In the genomic region with DNA sequence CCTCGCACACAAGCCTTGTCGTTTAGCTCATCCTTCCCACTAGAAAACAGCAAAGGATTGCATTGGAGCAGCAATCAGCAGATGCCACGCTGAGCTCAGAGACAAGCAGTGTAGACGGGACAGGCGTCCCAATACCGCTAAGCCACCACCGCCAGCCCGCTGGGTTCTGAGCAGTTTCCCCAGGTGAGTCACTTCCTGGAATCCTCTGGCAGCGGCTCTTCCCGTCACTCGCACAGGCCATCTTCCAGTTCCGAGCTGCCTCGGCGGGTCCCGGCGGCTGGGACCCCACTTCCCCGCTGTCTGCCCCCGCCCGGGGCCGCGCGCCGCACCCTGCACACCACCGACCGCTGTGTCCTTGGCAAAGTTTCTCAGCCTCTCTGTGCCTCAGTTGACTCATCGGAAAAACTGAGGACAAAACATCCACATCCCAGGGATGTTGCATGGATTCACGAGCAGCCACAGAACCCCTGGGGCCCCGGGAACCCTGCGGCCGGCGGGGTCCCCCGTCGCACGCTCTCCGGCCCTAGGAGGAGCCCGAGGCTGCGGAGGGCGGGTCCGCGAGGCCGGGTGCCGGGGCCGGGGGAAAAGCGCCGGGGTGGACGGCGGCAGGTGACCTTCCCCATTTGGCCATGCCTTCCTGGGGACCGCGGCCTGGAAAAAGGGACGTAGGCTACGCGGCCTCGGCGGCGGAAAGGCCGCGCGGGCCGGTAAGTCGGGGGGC, we compare ENCODE assay signal across 8 cellular contexts. TPM values are rescaled to one million over a fixed set of nuclear protein-coding genes. Genes with fewer than 3 reads are reported as not detected.
DNase-seq lines count a peak whose midpoint lies in the region; ATAC-seq and TF ChIP-seq lines count a peak whose summit lies in the region.

No MANE protein-coding gene starts in this region.

- intact Hi-C loops in naive thymus-derived CD4-positive, alpha-beta T cell (cut with micrococcal nuclease), result loop anchor here (2.0 to 10.0 kb wide), 10 partner anchors 20 to 1472 kb away; partner anchors contain the start of genes BCL2 (in 1 of the 2), PHLPP1 (in 1 of the 2), RNF152 (in 1 of the 2) and SERPINB8 (in 1 of the 2)

- peak overlapping the region; percentile 92 for H3K4me3 ChIP-seq in naive thymus-derived CD4-positive, alpha-beta T cell (ENCODE audit: low read length)

- peaks cover 5 to 41% (median 10%) of the 10 kb centered on the region in 5 donors for H3K36me3 Mint-ChIP-seq in naive thymus-derived CD4-positive, alpha-beta T cell
- H3K36me3 Mint-ChIP-seq in stimulated activated effector memory CD8-positive, alpha-beta T cell treated with anti-CD3 and anti-CD28 coated beads, Interleukin-12 subunit alpha, Interleukin-12 subunit beta, amount 100 ng/mL, for 72 hours, result peaks cover 34% of the 10 kb centered on the region

- DNase-seq in 8988T, result peak; percentile 26
- peak; percentile 30 for DNase-seq in NCI-H748 treated with DMSO at 0.1 percent for 48 hours (lab: John Stamatoyannopoulos, UW)
- DNase-seq in activated T-cell treated with anti-CD3 and anti-CD28 coated beads, Interleukin-2, amount 50 U/mL, for 1 hour, result peak; percentile 73
- peak; percentile 30 to 73 (median 41) for DNase-seq in naive thymus-derived CD4-positive, alpha-beta T cell
- DNase-seq in stimulated activated effector memory CD8-positive, alpha-beta T cell treated with anti-CD3 and anti-CD28 coated beads, Interleukin-12 subunit alpha, Interleukin-12 subunit beta, amount 100 ng/mL, for 72 hours (ENCODE audit: low spot score in 2 of 2), result peak; percentile 40 to 76

- peak overlapping the region; percentile 62 to 92 (median 88) for H3K27ac Mint-ChIP-seq in naive thymus-derived CD4-positive, alpha-beta T cell
- H3K27ac Mint-ChIP-seq in stimulated activated effector memory CD8-positive, alpha-beta T cell treated with anti-CD3 and anti-CD28 coated beads, Interleukin-12 subunit alpha, Interleukin-12 subunit beta, amount 100 ng/mL, for 72 hours, result peak overlapping the region; percentile 83

- ATAC-seq in GM18505 (IDR thresholded peaks at IDR 0.05; ENCODE audit: unreplicated experiment), result peak; percentile 30
- peak; percentile 29 for ATAC-seq in HG03039 (IDR thresholded peaks at IDR 0.05; ENCODE audit: unreplicated experiment)
- peak; percentile 72 for ATAC-seq in esophagus mucosa
- ATAC-seq in naive thymus-derived CD4-positive, alpha-beta T cell, result peak; percentile 42
- ATAC-seq in stimulated activated effector memory CD8-positive, alpha-beta T cell treated with anti-CD3 and anti-CD28 coated beads, Interleukin-12 subunit alpha, Interleukin-12 subunit beta, amount 100 ng/mL, for 72 hours, result peak; percentile 75

- TF ChIP-seq POLR2A in GM18505 (IDR thresholded peaks at IDR 0.05; ENCODE audit: borderline replicate concordance, extremely low read depth, insufficient read depth, insufficient read length), result no peak

- H3K27ac ChIP-seq in naive thymus-derived CD4-positive, alpha-beta T cell (ENCODE audit: low read depth, low read length), result peak overlapping the region; percentile 77

- no peaks in the 10 kb centered on the region for H3K27me3 Mint-ChIP-seq in naive thymus-derived CD4-positive, alpha-beta T cell

- H3K9me3 Mint-ChIP-seq in naive thymus-derived CD4-positive, alpha-beta T cell, result peaks cover 0 to 20% (median 2%) of the 10 kb centered on the region in 11 donors
- no peaks in the 10 kb centered on the region for H3K9me3 Mint-ChIP-seq in stimulated activated effector memory CD8-positive, alpha-beta T cell treated with anti-CD3 and anti-CD28 coated beads, Interleukin-12 subunit alpha, Interleukin-12 subunit beta, amount 100 ng/mL, for 72 hours

- H3K9me3 ChIP-seq in naive thymus-derived CD4-positive, alpha-beta T cell (ENCODE audit: control insufficient read depth in 2 of 3, low read length in 3 of 3), result no peaks in the 10 kb centered on the region

- peaks cover 32 to 56% (median 41%) of the 10 kb centered on the region in 7 donors for H3K4me1 Mint-ChIP-seq in naive thymus-derived CD4-positive, alpha-beta T cell
- H3K4me1 Mint-ChIP-seq in stimulated activated effector memory CD8-positive, alpha-beta T cell treated with anti-CD3 and anti-CD28 coated beads, Interleukin-12 subunit alpha, Interleukin-12 subunit beta, amount 100 ng/mL, for 72 hours, result peaks cover 49% of the 10 kb centered on the region

- peak overlapping the region; percentile 85 to 99 (median 94) for H3K4me3 Mint-ChIP-seq in naive thymus-derived CD4-positive, alpha-beta T cell
- peak overlapping the region; percentile 81 for H3K4me3 Mint-ChIP-seq in stimulated activated effector memory CD8-positive, alpha-beta T cell treated with anti-CD3 and anti-CD28 coated beads, Interleukin-12 subunit alpha, Interleukin-12 subunit beta, amount 100 ng/mL, for 72 hours

- CTCF ChIA-PET in naive thymus-derived CD4-positive, alpha-beta T cell (lab: Charles Lee), result interaction anchor here (0.6 to 0.8 kb wide), 2 partner anchors 26 to 38 kb away, joined by 3 to 4 read pairs; no protein-coding TSS in a partner anchor

- H3K27me3 ChIP-seq in naive thymus-derived CD4-positive, alpha-beta T cell (ENCODE audit: control insufficient read depth in 2 of 2, insufficient read depth in 2 of 2, low read length in 2 of 2), result no peaks in the 10 kb centered on the region

- peaks cover 6 to 29% of the 10 kb centered on the region in 2 donors for H3K4me1 ChIP-seq in naive thymus-derived CD4-positive, alpha-beta T cell (ENCODE audit: control insufficient read depth in 2 of 2, insufficient read depth in 2 of 2, low read length in 2 of 2)

- H3K36me3 ChIP-seq in naive thymus-derived CD4-positive, alpha-beta T cell (ENCODE audit: control insufficient read depth in 2 of 3, insufficient read depth in 3 of 3, low read length in 3 of 3), result peaks cover 0 to 13% (median 0%) of the 10 kb centered on the region in 3 experiments

- POLR2A ChIA-PET in naive thymus-derived CD4-positive, alpha-beta T cell (lab: Charles Lee), result interaction anchor here (1.0 to 4.2 kb wide), 4 partner anchors 34 to 842 kb away, joined by 4 to 19 read pairs (median 6); partner anchors contain the start of gene VPS4B

RNA-seq across cellular contexts. Expression of gene KDSR, which starts 0.6 kb away (rescaled TPM):
- 37.8 TPM for total RNA-seq in esophagus mucosa
- 10 to 100 TPM; 24.4 to 57.9 (median 46.9) TPM for total RNA-seq in naive thymus-derived CD4-positive, alpha-beta T cell
- polyA plus RNA-seq in naive thymus-derived CD4-positive, alpha-beta T cell, result 10 to 100 TPM; 58.3 to 62.4 TPM

RNA-seq across cellular contexts. Expression of gene BCL2, which starts 46.9 kb away (rescaled TPM):
- total RNA-seq in esophagus mucosa, result 2.3 TPM
- 100 to 1,000 TPM in 3 of 5 experiments, 10 to 100 TPM in 2; 38.3 to 154 (median 126) TPM for total RNA-seq in naive thymus-derived CD4-positive, alpha-beta T cell
- 10 to 100 TPM; 32.7 to 39.6 TPM for polyA plus RNA-seq in naive thymus-derived CD4-positive, alpha-beta T cell

RNA-seq across cellular contexts. Expression of gene VPS4B, which starts 55.8 kb away (rescaled TPM):
- total RNA-seq in esophagus mucosa, result 135 TPM
- 10 to 100 TPM; 48.2 to 84.6 (median 74.9) TPM for total RNA-seq in naive thymus-derived CD4-positive, alpha-beta T cell
- polyA plus RNA-seq in naive thymus-derived CD4-positive, alpha-beta T cell, result 10 to 100 TPM; 47.4 to 49.5 TPM

Comparison
In these comparisons a context has a peak if more than half of its experiments do, and no peak if none do; other contexts are left out.
1. Peak in every context shown above with its lines: DNase-seq, ATAC-seq, H3K4me3 ChIP-seq and H3K27ac ChIP-seq.
2. RNA of gene BCL2, which starts 46.9 kb away (total RNA-seq): 38.3 to 154 TPM in naive thymus-derived CD4-positive, alpha-beta T cell; 2.3 TPM in esophagus mucosa (single experiment); every median in the first group is over 10 times any median in the second.